28 cellular contexts compared by ENCODE assay signal in genomic region chrX:87006561-87006960, GRCh38.
"Had no signal": no experiment of that assay in that cellular context is flagged by ENCODE, and none has a peak within 500 bp of the region (broad histone marks: within the 10 kb centered on the region; RNA-seq: fewer than 3 reads in every experiment).

No MANE protein-coding gene starts in this region.

- H3K36me3 Mint-ChIP-seq: activated naive CD8-positive, alpha-beta T cell had no signal

- ATAC-seq: activated T-helper 17 cell treated with anti-CD3 and anti-CD28 coated beads, Interleukin-2, amount 50 U/mL, for 72 hours; foreskin keratinocyte; gastrocnemius medialis; heart right ventricle had no signal

- H3K36me3 ChIP-seq: brain microvascular endothelial cell, esophagus muscularis mucosa, gastrocnemius medialis, heart right ventricle had no signal

- H3K4me3 Mint-ChIP-seq: activated CD4-positive, alpha-beta memory T cell treated with anti-CD3 and anti-CD28 coated beads, Interleukin-2, amount 10 ng/mL, durations not matched to agents 7 days and 5 days; activated CD4-positive, alpha-beta T cell treated with anti-CD3 and anti-CD28 coated beads, Interleukin-2, amount 10 ng/mL, durations not matched to agents 7 days and 5 days; activated naive CD8-positive, alpha-beta T cell; activated T-cell treated with anti-CD3 and anti-CD28 coated beads, Interleukin-2, amount 50 U/mL, for 24 hours; activated T-helper 17 cell treated with anti-CD3 and anti-CD28 coated beads, Interleukin-2, amount 50 U/mL, for 72 hours; central memory CD8-positive, alpha-beta T cell; dendritic cell treated with granulocyte-macrophage colony-stimulating factor and Interleukin-4, amounts not matched to agents 40 ng/mL and 50 ng/mL, for 4 days had no signal

- H3K27me3 ChIP-seq: brain microvascular endothelial cell, esophagus muscularis mucosa, foreskin keratinocyte had no signal

- H3K4me3 ChIP-seq: coronary artery, dorsolateral prefrontal cortex, esophagus muscularis mucosa, gastrocnemius medialis, heart right ventricle had no signal

- H3K4me1 Mint-ChIP-seq: activated CD4-positive, alpha-beta memory T cell treated with anti-CD3 and anti-CD28 coated beads, Interleukin-2, amount 10 ng/mL, durations not matched to agents 7 days and 5 days; activated CD4-positive, alpha-beta T cell treated with anti-CD3 and anti-CD28 coated beads, Interleukin-2, amount 10 ng/mL, durations not matched to agents 7 days and 5 days; activated T-helper 17 cell treated with anti-CD3 and anti-CD28 coated beads, Interleukin-2, amount 50 U/mL, for 72 hours; central memory CD8-positive, alpha-beta T cell had no signal

- DNase-seq: activated CD4-positive, alpha-beta memory T cell treated with anti-CD3 and anti-CD28 coated beads, Interleukin-2, amount 10 ng/mL, durations not matched to agents 7 days and 5 days; activated CD4-positive, alpha-beta T cell treated with anti-CD3 and anti-CD28 coated beads for 1 hour; activated CD4-positive, alpha-beta T cell treated with anti-CD3 and anti-CD28 coated beads for 4 hours; activated CD4-positive, alpha-beta T cell treated with anti-CD3 and anti-CD28 coated beads, Interleukin-2, amount 10 ng/mL, durations not matched to agents 7 days and 5 days; activated CD4-positive, alpha-beta T cell treated with anti-CD3 and anti-CD28 coated beads, Interleukin-2, amount 50 U/mL, for 4 hours; activated CD8-positive, alpha-beta memory T cell treated with anti-CD3 and anti-CD28 coated beads, Interleukin-2, amount 50 U/mL, for 48 hours; activated effector memory CD4-positive, alpha-beta T cell treated with Interleukin-2 at 50 U/mL for 16 hours; activated gamma-delta T cell treated with Interleukin-2 at 50 U/mL for 16 hours; activated naive CD4-positive, alpha-beta T cell treated with anti-CD3 and anti-CD28 coated beads, Interleukin-2, amount 50 U/mL, for 16 hours; activated naive CD4-positive, alpha-beta T cell treated with Interleukin-2 at 50 U/mL for 16 hours; activated T-cell treated with anti-CD3 and anti-CD28 coated beads for 4 hours; activated T-cell treated with anti-CD3 and anti-CD28 coated beads, Interleukin-2, amount 50 U/mL, for 24 hours; amniotic stem cell; anterior cingulate cortex; brain microvascular endothelial cell; dorsolateral prefrontal cortex; effector memory CD4-positive, alpha-beta T cell; erythroblast; foreskin keratinocyte; gastrocnemius medialis; heart right ventricle; T-helper 2 cell had no signal

- H3K27ac ChIP-seq: brain microvascular endothelial cell, coronary artery, dorsolateral prefrontal cortex, esophagus muscularis mucosa, foreskin keratinocyte, gastrocnemius medialis, heart right ventricle had no signal

- H3K27me3 Mint-ChIP-seq: activated CD4-positive, alpha-beta memory T cell treated with anti-CD3 and anti-CD28 coated beads, Interleukin-2, amount 10 ng/mL, durations not matched to agents 7 days and 5 days; activated CD4-positive, alpha-beta T cell treated with anti-CD3 and anti-CD28 coated beads, Interleukin-2, amount 10 ng/mL, durations not matched to agents 7 days and 5 days; activated naive CD8-positive, alpha-beta T cell; activated T-helper 17 cell treated with anti-CD3 and anti-CD28 coated beads, Interleukin-2, amount 50 U/mL, for 72 hours; central memory CD8-positive, alpha-beta T cell; dendritic cell treated with granulocyte-macrophage colony-stimulating factor and Interleukin-4, amounts not matched to agents 40 ng/mL and 50 ng/mL, for 4 days had no signal

- H3K9me3 Mint-ChIP-seq: activated CD4-positive, alpha-beta T cell treated with anti-CD3 and anti-CD28 coated beads, Interleukin-2, amount 10 ng/mL, durations not matched to agents 7 days and 5 days; activated T-cell treated with anti-CD3 and anti-CD28 coated beads, Interleukin-2, amount 50 U/mL, for 24 hours; central memory CD8-positive, alpha-beta T cell had no signal

- H3K9me3 ChIP-seq: esophagus muscularis mucosa, gastrocnemius medialis had no signal

- H3K4me1 ChIP-seq: esophagus muscularis mucosa, foreskin keratinocyte, gastrocnemius medialis, heart right ventricle had no signal

- H3K27ac Mint-ChIP-seq: activated CD4-positive, alpha-beta memory T cell treated with anti-CD3 and anti-CD28 coated beads, Interleukin-2, amount 10 ng/mL, durations not matched to agents 7 days and 5 days; activated CD4-positive, alpha-beta T cell treated with anti-CD3 and anti-CD28 coated beads, Interleukin-2, amount 10 ng/mL, durations not matched to agents 7 days and 5 days; activated naive CD8-positive, alpha-beta T cell; activated T-cell treated with anti-CD3 and anti-CD28 coated beads, Interleukin-2, amount 50 U/mL, for 24 hours; activated T-helper 17 cell treated with anti-CD3 and anti-CD28 coated beads, Interleukin-2, amount 50 U/mL, for 72 hours; dendritic cell treated with granulocyte-macrophage colony-stimulating factor and Interleukin-4, amounts not matched to agents 40 ng/mL and 50 ng/mL, for 4 days had no signal
